In the genomic region with DNA sequence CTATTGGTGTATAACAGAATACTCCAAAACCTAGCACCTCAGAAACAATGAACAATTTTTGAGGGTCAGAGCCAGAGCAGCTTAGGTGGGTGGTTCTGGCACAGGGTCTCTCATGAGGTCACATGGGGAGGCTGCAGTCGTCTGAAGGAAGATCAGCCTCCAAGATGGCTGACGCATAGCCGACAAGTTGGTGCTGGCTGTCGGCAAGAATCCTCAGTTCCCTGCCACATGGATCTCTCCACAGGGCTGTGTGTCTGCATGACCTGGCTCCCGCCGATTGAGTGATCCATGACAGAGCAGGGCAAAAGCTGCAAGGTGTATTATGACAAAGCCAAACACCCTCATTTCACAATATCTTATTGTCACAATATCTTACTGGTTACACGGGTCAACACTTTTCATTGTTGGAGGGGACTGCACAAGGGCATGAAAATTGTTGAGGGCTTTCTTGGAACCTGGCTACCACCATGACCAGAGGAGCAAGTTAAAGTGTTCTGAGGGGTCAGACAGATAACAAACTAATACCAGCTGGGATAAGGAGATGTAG, we compare ENCODE assay signal across 2 cellular contexts.
TF ChIP-seq lines count a peak whose summit lies in the region.

No MANE protein-coding gene starts in this region.

TF ChIP-seq in SK-N-SH, 30 proteins besides CTCF, POLR2A, EP300 and RAD21 (continued from another document):
- TF ChIP-seq SIN3A (IDR thresholded peaks at IDR 0.05; ENCODE audit: borderline replicate concordance, low read depth, low read length) (no peak), GATA2 (CRISPR knock-in tag; IDR thresholded peaks at IDR 0.05) (no peak), YY1 (IDR thresholded peaks at IDR 0.05; ENCODE audit: low read depth) (no peak), TCF12 (IDR thresholded peaks at IDR 0.05) (no peak), MEF2A (IDR thresholded peaks at IDR 0.05; ENCODE audit: borderline replicate concordance, low read depth) (no peak), MXI1 (IDR thresholded peaks at IDR 0.05; ENCODE audit: low read depth, low read length) (no peak), PBX3 (IDR thresholded peaks at IDR 0.05) (no peak), CHD2 (IDR thresholded peaks at IDR 0.05; ENCODE audit: low read length, partially characterized antibody) (no peak), GABPA (IDR thresholded peaks at IDR 0.05; ENCODE audit: low read depth) (no peak), RCOR1 (IDR thresholded peaks at IDR 0.05; ENCODE audit: low read length) (no peak), JUND (IDR thresholded peaks at IDR 0.05) (no peak), EZH2phosphoT487 (IDR thresholded peaks at IDR 0.05; ENCODE audit: borderline replicate concordance, low read depth) (no peak), FOSL2 (IDR thresholded peaks at IDR 0.05; ENCODE audit: borderline replicate concordance, low read depth) (no peak)
- TF ChIP-seq, protein P1, sequence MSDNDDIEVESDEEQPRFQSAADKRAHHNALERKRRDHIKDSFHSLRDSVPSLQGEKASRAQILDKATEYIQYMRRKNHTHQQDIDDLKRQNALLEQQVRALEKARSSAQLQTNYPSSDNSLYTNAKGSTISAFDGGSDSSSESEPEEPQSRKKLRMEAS (IDR thresholded peaks at IDR 0.05; ENCODE audit: low read depth): no peak
- TF ChIP-seq, protein P2, sequence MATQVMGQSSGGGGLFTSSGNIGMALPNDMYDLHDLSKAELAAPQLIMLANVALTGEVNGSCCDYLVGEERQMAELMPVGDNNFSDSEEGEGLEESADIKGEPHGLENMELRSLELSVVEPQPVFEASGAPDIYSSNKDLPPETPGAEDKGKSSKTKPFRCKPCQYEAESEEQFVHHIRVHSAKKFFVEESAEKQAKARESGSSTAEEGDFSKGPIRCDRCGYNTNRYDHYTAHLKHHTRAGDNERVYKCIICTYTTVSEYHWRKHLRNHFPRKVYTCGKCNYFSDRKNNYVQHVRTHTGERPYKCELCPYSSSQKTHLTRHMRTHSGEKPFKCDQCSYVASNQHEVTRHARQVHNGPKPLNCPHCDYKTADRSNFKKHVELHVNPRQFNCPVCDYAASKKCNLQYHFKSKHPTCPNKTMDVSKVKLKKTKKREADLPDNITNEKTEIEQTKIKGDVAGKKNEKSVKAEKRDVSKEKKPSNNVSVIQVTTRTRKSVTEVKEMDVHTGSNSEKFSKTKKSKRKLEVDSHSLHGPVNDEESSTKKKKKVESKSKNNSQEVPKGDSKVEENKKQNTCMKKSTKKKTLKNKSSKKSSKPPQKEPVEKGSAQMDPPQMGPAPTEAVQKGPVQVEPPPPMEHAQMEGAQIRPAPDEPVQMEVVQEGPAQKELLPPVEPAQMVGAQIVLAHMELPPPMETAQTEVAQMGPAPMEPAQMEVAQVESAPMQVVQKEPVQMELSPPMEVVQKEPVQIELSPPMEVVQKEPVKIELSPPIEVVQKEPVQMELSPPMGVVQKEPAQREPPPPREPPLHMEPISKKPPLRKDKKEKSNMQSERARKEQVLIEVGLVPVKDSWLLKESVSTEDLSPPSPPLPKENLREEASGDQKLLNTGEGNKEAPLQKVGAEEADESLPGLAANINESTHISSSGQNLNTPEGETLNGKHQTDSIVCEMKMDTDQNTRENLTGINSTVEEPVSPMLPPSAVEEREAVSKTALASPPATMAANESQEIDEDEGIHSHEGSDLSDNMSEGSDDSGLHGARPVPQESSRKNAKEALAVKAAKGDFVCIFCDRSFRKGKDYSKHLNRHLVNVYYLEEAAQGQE (IDR thresholded peaks at IDR 0.05; ENCODE audit: low read depth, low read length): no peak
- TF ChIP-seq, protein P3, sequence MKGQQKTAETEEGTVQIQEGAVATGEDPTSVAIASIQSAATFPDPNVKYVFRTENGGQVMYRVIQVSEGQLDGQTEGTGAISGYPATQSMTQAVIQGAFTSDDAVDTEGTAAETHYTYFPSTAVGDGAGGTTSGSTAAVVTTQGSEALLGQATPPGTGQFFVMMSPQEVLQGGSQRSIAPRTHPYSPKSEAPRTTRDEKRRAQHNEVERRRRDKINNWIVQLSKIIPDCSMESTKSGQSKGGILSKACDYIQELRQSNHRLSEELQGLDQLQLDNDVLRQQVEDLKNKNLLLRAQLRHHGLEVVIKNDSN (IDR thresholded peaks at IDR 0.05; ENCODE audit: borderline replicate concordance, low read depth): no peak

TF ChIP-seq in SK-N-SH treated with all-trans-retinoic acid at 6 μM for 48 hours, 23 proteins besides CTCF, POLR2A, EP300 and RAD21:
- TF ChIP-seq CSRNP3 (CRISPR knock-in tag; IDR thresholded peaks at IDR 0.05) (no peak), BACH2 (CRISPR knock-in tag; IDR thresholded peaks at IDR 0.05; ENCODE audit: borderline replicate concordance) (no peak), ESRRG (CRISPR knock-in tag; IDR thresholded peaks at IDR 0.05) (no peak)
